ENCODE assay signal across 9 cellular contexts in genomic region chr1:184866582-184866981, GRCh38.
A peak's percentile ranks its signal among the peaks of the same experiment; 100 is the strongest.
DNase-seq lines count a peak whose midpoint lies in the region; ATAC-seq and TF ChIP-seq lines count a peak whose summit lies in the region.
"Had no signal": no experiment of that assay in that cellular context is flagged by ENCODE, and none has a peak within 500 bp of the region (broad histone marks: within the 10 kb centered on the region; RNA-seq: fewer than 3 reads in every experiment).

No MANE protein-coding gene starts in this region.

- intact Hi-C loops in CD4-positive, alpha-beta T cell (cut with DNase I, micrococcal nuclease), result loop anchor here in 1 of 2 experiments (2.0 kb wide), 1 partner anchor 24 kb away; no protein-coding TSS in a partner anchor
- intact Hi-C loops in posterior cingulate gyrus (cut with DNase I), result no loop called here

- H3K4me1 ChIP-seq in endodermal cell (ENCODE audit: control insufficient read depth, insufficient read depth, low read length) (peaks cover 8% of the 10 kb centered on the region), neural progenitor cell (no peaks in the 10 kb centered on the region)

- no peaks in the 10 kb centered on the region for H3K9me3 Mint-ChIP-seq in CD4-positive, alpha-beta T cell
- peaks cover 2% of the 10 kb centered on the region for H3K9me3 Mint-ChIP-seq in endodermal cell
- no peaks in the 10 kb centered on the region for H3K9me3 Mint-ChIP-seq in neural progenitor cell

- peak overlapping the region; percentile 73 for H3K27ac Mint-ChIP-seq in CD4-positive, alpha-beta T cell
- H3K27ac Mint-ChIP-seq in endodermal cell, result no peak overlapping the region
- no peak overlapping the region for H3K27ac Mint-ChIP-seq in neural progenitor cell

- ATAC-seq in CD4-positive, alpha-beta T cell (ENCODE audit: poor library complexity), result no peak
- ATAC-seq in GM21390 (IDR thresholded peaks at IDR 0.05; ENCODE audit: unreplicated experiment), result peak; percentile 28
- ATAC-seq in HG03354 (IDR thresholded peaks at IDR 0.05; ENCODE audit: poor library complexity, severe bottlenecking, unreplicated experiment), result peak; percentile 31

- H3K4me3 Mint-ChIP-seq in CD4-positive, alpha-beta T cell, result peak overlapping the region; percentile 43
- no peak overlapping the region for H3K4me3 Mint-ChIP-seq in endodermal cell
- no peak overlapping the region for H3K4me3 Mint-ChIP-seq in neural progenitor cell

- no peak overlapping the region for H2AFZ ChIP-seq in neural progenitor cell (replicated peaks)

- H4K20me1 ChIP-seq in neural progenitor cell (ENCODE audit: low read depth), result no peaks in the 10 kb centered on the region

- H3K27me3 Mint-ChIP-seq in CD4-positive, alpha-beta T cell, result no peaks in the 10 kb centered on the region
- no peaks in the 10 kb centered on the region for H3K27me3 Mint-ChIP-seq in endodermal cell (ENCODE audit: insufficient read depth)
- H3K27me3 Mint-ChIP-seq in neural progenitor cell (ENCODE audit: insufficient read depth, low read depth), result no peaks in the 10 kb centered on the region

- CTCF ChIA-PET in CD4-positive, alpha-beta T cell (lab: Charles Lee), result interaction anchor here (1.0 kb wide), 2 partner anchors 23 to 106 kb away, joined by 3 to 4 read pairs; no protein-coding TSS in a partner anchor

- H3K4me3 ChIP-seq in coronary artery, result no peak overlapping the region
- no peak overlapping the region for H3K4me3 ChIP-seq in endodermal cell (ENCODE audit: low read length)
- H3K4me3 ChIP-seq in neural progenitor cell, result no peak overlapping the region

- H3K27me3 ChIP-seq in CD4-positive, alpha-beta T cell (ENCODE audit: control insufficient read depth, insufficient read depth, low read length), result no peaks in the 10 kb centered on the region
- H3K27me3 ChIP-seq in endodermal cell (ENCODE audit: control insufficient read depth, insufficient read depth, low read length, poor library complexity, severe bottlenecking) (no peaks in the 10 kb centered on the region), neural progenitor cell (no peaks in the 10 kb centered on the region)

- no peaks in the 10 kb centered on the region for H3F3A ChIP-seq in neural progenitor cell (ENCODE audit: low read depth)

- H3K27ac ChIP-seq in CD4-positive, alpha-beta T cell (ENCODE audit: low read depth, low read length), result no peak overlapping the region
- H3K27ac ChIP-seq in coronary artery, result peak overlapping the region; percentile 41 to 67
- no peak overlapping the region for H3K27ac ChIP-seq in endodermal cell (ENCODE audit: low read depth, low read length)
- no peak overlapping the region for H3K27ac ChIP-seq in neural progenitor cell

- TF ChIP-seq CTCF in CD4-positive, alpha-beta T cell (IDR thresholded peaks at IDR 0.05), result no peak
- no peak for TF ChIP-seq CTCF in coronary artery (IDR thresholded peaks at IDR 0.05)
- no peak for TF ChIP-seq CTCF in endodermal cell (conservative IDR thresholded peaks at IDR 0.05)
- no peak for TF ChIP-seq CTCF in neural progenitor cell (IDR thresholded peaks at IDR 0.05)

- H3K36me3 Mint-ChIP-seq in CD4-positive, alpha-beta T cell (ENCODE audit: low read depth), result peaks cover 7% of the 10 kb centered on the region
- H3K36me3 Mint-ChIP-seq in endodermal cell (ENCODE audit: low read depth) (peaks cover 2% of the 10 kb centered on the region), neural progenitor cell (no peaks in the 10 kb centered on the region)

- H3K36me3 ChIP-seq in endodermal cell (ENCODE audit: control insufficient read depth, insufficient read depth, low read length) (no peaks in the 10 kb centered on the region), neural progenitor cell (no peaks in the 10 kb centered on the region)

- no peaks in the 10 kb centered on the region for H3K79me2 ChIP-seq in neural progenitor cell (ENCODE audit: low read depth)

- DNase-seq in CD4-positive, alpha-beta T cell, result no peak
- DNase-seq in coronary artery (ENCODE audit: low spot score), result no peak
- DNase-seq in endodermal cell, result no peak
- no peak for DNase-seq in posterior cingulate gyrus
- no peak for DNase-seq in H4 (ENCODE audit: low spot score)
- DNase-seq in neural progenitor cell (ENCODE audit: low spot score), result no peak
- DNase-seq: aorta had no signal

- no peaks in the 10 kb centered on the region for H3K9me3 ChIP-seq in CD4-positive, alpha-beta T cell (ENCODE audit: control insufficient read depth, low read length)
- H3K9me3 ChIP-seq in endodermal cell (ENCODE audit: control insufficient read depth, low read length), result no peaks in the 10 kb centered on the region
- no peaks in the 10 kb centered on the region for H3K9me3 ChIP-seq in neural progenitor cell (ENCODE audit: low read depth)

- H3K4me1 Mint-ChIP-seq in CD4-positive, alpha-beta T cell (ENCODE audit: low read depth), result peaks cover 28% of the 10 kb centered on the region
- H3K4me1 Mint-ChIP-seq in endodermal cell (peaks cover 47% of the 10 kb centered on the region), neural progenitor cell (no peaks in the 10 kb centered on the region)

- H3K4me2 ChIP-seq in neural progenitor cell, result no peak overlapping the region

- H3K9ac ChIP-seq in endodermal cell (ENCODE audit: extremely low read depth, low read length, poor library complexity, severe bottlenecking), result no peak overlapping the region
- no peak overlapping the region for H3K9ac ChIP-seq in neural progenitor cell

- POLR2A ChIA-PET in CD4-positive, alpha-beta T cell (lab: Charles Lee), result interaction anchor here (1.0 to 2.1 kb wide), 5 partner anchors 22 to 1453 kb away, joined by 3 to 11 read pairs (median 3); partner anchors contain the start of gene NIBAN1

Comparison
In these comparisons a context has a peak if more than half of its experiments do, and no peak if none do; other contexts are left out.
1. H3K27ac ChIP-seq: peak in coronary artery (2 of 2); none in CD4-positive, alpha-beta T cell (single experiment), endodermal cell (single experiment) and neural progenitor cell (single experiment).